18 cellular contexts compared by ENCODE assay signal in genomic region chr2:219122197-219122965, GRCh38. TPM values are rescaled to one million over a fixed set of nuclear protein-coding genes. Genes with fewer than 3 reads are reported as not detected.
DNase-seq lines count a peak whose midpoint lies in the region; ATAC-seq and TF ChIP-seq lines count a peak whose summit lies in the region.
"Had no signal": no experiment of that assay in that cellular context is flagged by ENCODE, and none has a peak within 500 bp of the region (broad histone marks: within the 10 kb centered on the region; RNA-seq: fewer than 3 reads in every experiment).

No MANE protein-coding gene starts in this region.

- peak overlapping the region in 2 of 4 donors; percentile 16 to 23 for H3K4me3 ChIP-seq in Peyer's patch
- H3K4me3 ChIP-seq in epithelial cell of esophagus (ENCODE audit: low read length): no peak overlapping the region
- H3K4me3 ChIP-seq in neuron (ENCODE audit: low read length): no peak overlapping the region
- H3K4me3 ChIP-seq: coronary artery, gastrocnemius medialis had no signal

- H3K4me1 ChIP-seq in Peyer's patch: peaks cover 0 to 29% (median 7%) of the 10 kb centered on the region in 4 donors
- H3K4me1 ChIP-seq in neuron (ENCODE audit: insufficient read depth, low read length): peaks cover 12% of the 10 kb centered on the region

- peak overlapping the region; percentile 1 for H2AFZ ChIP-seq in neuron (ENCODE audit: low read depth, low read length)

- H3K27ac ChIP-seq in C4-2B (peak overlapping the region; percentile 74), Peyer's patch (peak overlapping the region in 3 of 4 donors; percentile 79 to 96 (median 90))
- H3K27ac ChIP-seq: coronary artery, gastrocnemius medialis had no signal

- DNase-seq in Peyer's patch (no peak), epithelial cell of esophagus (ENCODE audit: low read depth) (peak; percentile 25), DMS53 (lab: John Stamatoyannopoulos, UW) (no peak), NOMO-1 treated with dmso at 0.1 percent for 144 hours (lab: John Stamatoyannopoulos, UW; ENCODE audit: unreplicated experiment) (no peak), midbrain (lab: John Stamatoyannopoulos, UW) (no peak)
- DNase-seq: activated CD4-positive, alpha-beta T cell treated with anti-CD3 and anti-CD28 coated beads for 1 hour; CD8-positive, alpha-beta memory T cell; gastrocnemius medialis; NCI-H1436 treated with DMSO at 0.1 percent for 48 hours; NCI-H2227 treated with DMSO at 0.1 percent for 48 hours; Right ventricle myocardium superior; stimulated activated naive CD4-positive, alpha-beta T cell treated with Interleukin-2 at 50 U/mL for 16 hours; T-helper 17 cell had no signal

- TF ChIP-seq POLR2A in Peyer's patch (IDR thresholded peaks at IDR 0.05): no peak

- TF ChIP-seq CTCF in C4-2B (conservative IDR thresholded peaks at IDR 0.05): no peak
- peak in 1 of 6 experiments; percentile 6 for TF ChIP-seq CTCF in Peyer's patch (IDR thresholded peaks at IDR 0.05)
- no peak for TF ChIP-seq CTCF in epithelial cell of esophagus (IDR thresholded peaks at IDR 0.05; ENCODE audit: insufficient read depth, low read depth, low read length, missing control alignments)

- no peak for ATAC-seq in GM19351 (IDR thresholded peaks at IDR 0.05; ENCODE audit: unreplicated experiment)
- ATAC-seq: activated T-helper 17 cell treated with anti-CD3 and anti-CD28 coated beads, Interleukin-2, amount 50 U/mL, for 72 hours; gastrocnemius medialis; T-helper 17 cell had no signal

- H3K27me3 ChIP-seq in Peyer's patch: no peaks in the 10 kb centered on the region
- no peaks in the 10 kb centered on the region for H3K27me3 ChIP-seq in neuron (ENCODE audit: insufficient read depth, low read length)
- H3K27me3 ChIP-seq: gastrocnemius medialis had no signal

- H3K9me3 ChIP-seq in Peyer's patch (no peaks in the 10 kb centered on the region), neuron (ENCODE audit: low read length) (no peaks in the 10 kb centered on the region)
- H3K9me3 ChIP-seq: gastrocnemius medialis had no signal

- H3K36me3 ChIP-seq in Peyer's patch (peaks cover 0 to under 1% (median 0%) of the 10 kb centered on the region in 3 donors), neuron (ENCODE audit: insufficient read depth, low read length) (no peaks in the 10 kb centered on the region)
- H3K36me3 ChIP-seq: gastrocnemius medialis had no signal

RNA-seq across cellular contexts. Expression of gene NHEJ1, which starts 38.2 kb away (rescaled TPM):
- 10 to 100 TPM; 28.1 to 91.6 (median 67.2) TPM for total RNA-seq in Peyer's patch

RNA-seq across cellular contexts. Expression of gene SLC23A3, which starts 47.4 kb away (rescaled TPM):
- 100 to 1,000 TPM in 1 of 4 donors, 10 to 100 TPM in 2, 1 to 10 TPM in 1; 5.0 to 111 (median 62.8) TPM for total RNA-seq in Peyer's patch

RNA-seq across cellular contexts. Expression of gene CNPPD1, which starts 54.3 kb away (rescaled TPM):
- 10 to 100 TPM; 14.0 to 94.0 (median 77.4) TPM for total RNA-seq in Peyer's patch

RNA-seq across cellular contexts. Expression of gene RETREG2, which starts 55.7 kb away (rescaled TPM):
- total RNA-seq in Peyer's patch: 10 to 100 TPM; 44.6 to 80.3 (median 76.2) TPM
